In the genomic region with DNA sequence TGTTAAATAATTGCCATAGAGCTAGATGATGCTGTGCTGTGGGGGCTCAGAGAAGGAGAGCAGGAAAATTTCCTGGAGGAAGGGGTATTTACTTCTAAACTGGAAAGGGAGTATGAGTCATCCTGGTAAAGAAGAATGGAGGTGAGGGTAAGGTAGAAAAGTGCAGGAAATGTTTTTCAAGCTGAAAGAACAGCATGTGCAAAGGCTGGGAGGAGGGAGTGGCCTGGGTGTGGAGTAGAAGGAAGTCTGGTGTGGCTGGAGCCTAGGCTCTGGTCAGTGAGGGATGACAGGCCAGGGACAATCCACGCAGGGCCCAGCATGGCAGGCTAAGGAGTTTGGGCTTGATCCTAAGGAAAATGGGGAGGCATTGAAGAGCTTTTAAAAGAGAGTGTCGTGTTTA, we compare ENCODE assay signal across 23 cellular contexts. TPM values are rescaled to one million over a fixed set of nuclear protein-coding genes. Genes with fewer than 3 reads are reported as not detected.
"Had no signal": no experiment of that assay in that cellular context is flagged by ENCODE, and none has a peak within 500 bp of the region (broad histone marks: within the 10 kb centered on the region; RNA-seq: fewer than 3 reads in every experiment).

No MANE protein-coding gene starts in this region.

- H3K27ac ChIP-seq: body of pancreas, esophagus squamous epithelium, suprapubic skin had no signal

- H3K4me1 Mint-ChIP-seq: activated CD4-positive, alpha-beta T cell treated with anti-CD3 and anti-CD28 coated beads for 36 hours; activated naive CD8-positive, alpha-beta T cell treated with anti-CD3 and anti-CD28 coated beads, Interleukin-2, amount 10 ng/mL, durations not matched to agents 7 days and 5 days; mesothelial cell of epicardium; stimulated activated naive CD8-positive, alpha-beta T cell treated with anti-CD3 and anti-CD28 coated beads, Interleukin-15, amount 100 ng/mL, for 72 hours had no signal

- H3K4me1 ChIP-seq: prostate gland had no signal

- H3K4me3 ChIP-seq: body of pancreas, esophagus squamous epithelium, lung, prostate gland, suprapubic skin had no signal

- H3K36me3 ChIP-seq: esophagus squamous epithelium, prostate gland, suprapubic skin had no signal

- H3K36me3 Mint-ChIP-seq: mesothelial cell of epicardium, type B pancreatic cell had no signal

- DNase-seq: activated CD4-positive, alpha-beta T cell treated with anti-CD3 and anti-CD28 coated beads for 36 hours; activated CD4-positive, alpha-beta T cell treated with anti-CD3 and anti-CD28 coated beads, Interleukin-2, amount 50 U/mL, for 48 hours; activated naive CD8-positive, alpha-beta T cell treated with anti-CD3 and anti-CD28 coated beads, Interleukin-2, amount 10 ng/mL, durations not matched to agents 7 days and 5 days; body of pancreas; caudate nucleus; esophagus squamous epithelium; occipital lobe; right cardiac atrium; stimulated activated CD4-positive, alpha-beta T cell treated with anti-CD3 and anti-CD28 coated beads, Interleukin-15, amount 100 ng/mL, for 24 hours; stimulated activated CD4-positive, alpha-beta T cell treated with anti-CD3 and anti-CD28 coated beads, Interleukin-4, amount 100 ng/mL, for 1 hour; stimulated activated naive CD8-positive, alpha-beta T cell treated with anti-CD3 and anti-CD28 coated beads, Interleukin-15, amount 100 ng/mL, for 72 hours had no signal

- H3K27ac Mint-ChIP-seq: activated CD4-positive, alpha-beta T cell treated with anti-CD3 and anti-CD28 coated beads for 36 hours; activated naive CD8-positive, alpha-beta T cell treated with anti-CD3 and anti-CD28 coated beads, Interleukin-2, amount 10 ng/mL, durations not matched to agents 7 days and 5 days; mesothelial cell of epicardium; type B pancreatic cell had no signal

- H3K27me3 ChIP-seq: body of pancreas had no signal

- ATAC-seq: activated CD4-positive, alpha-beta T cell treated with anti-CD3 and anti-CD28 coated beads for 36 hours; body of pancreas; left lobe of liver; right cardiac atrium; stimulated activated naive CD8-positive, alpha-beta T cell treated with anti-CD3 and anti-CD28 coated beads, Interleukin-15, amount 100 ng/mL, for 72 hours had no signal

- FAIRE-seq: colon, endometrium, TTC549 had no signal

- H3K4me3 Mint-ChIP-seq: activated CD4-positive, alpha-beta T cell treated with anti-CD3 and anti-CD28 coated beads for 36 hours; activated naive CD8-positive, alpha-beta T cell treated with anti-CD3 and anti-CD28 coated beads, Interleukin-2, amount 10 ng/mL, durations not matched to agents 7 days and 5 days; mesothelial cell of epicardium; stimulated activated naive CD8-positive, alpha-beta T cell treated with anti-CD3 and anti-CD28 coated beads, Interleukin-15, amount 100 ng/mL, for 72 hours; type B pancreatic cell had no signal

- H3K9me3 ChIP-seq: body of pancreas, prostate gland, suprapubic skin had no signal

RNA-seq across cellular contexts. Expression of gene MATN1, which starts 45.9 kb away (rescaled TPM):
- total RNA-seq: esophagus squamous epithelium; fibroblast of villous mesenchyme; glomerular endothelial cell; left lobe of liver; right cardiac atrium; T-helper 2 cell treated with Interferon-gamma antibody and Interleukin-4, amounts not matched to agents 100 ng/mL and 5 ng/mL, for 36 hours had no signal
